Comparison of ENCODE assay signal across 1 cellular context in genomic region chr16:29318037-29318436, GRCh38.
TF ChIP-seq lines count a peak whose summit lies in the region.

No MANE protein-coding gene starts in this region.

TF ChIP-seq in IMR-90, 13 proteins besides CTCF, POLR2A, EP300 and RAD21 (continued from another document):
- TF ChIP-seq NFE2L2 (IDR thresholded peaks at IDR 0.05; ENCODE audit: low read depth, low read length), result no peak
- TF ChIP-seq ELK1 (IDR thresholded peaks at IDR 0.05; ENCODE audit: borderline replicate concordance, low read depth, low read length), result no peak
- TF ChIP-seq USF2 (IDR thresholded peaks at IDR 0.05; ENCODE audit: low read depth, low read length), result no peak
